Comparison of ENCODE assay signal across 12 cellular contexts in genomic region chr3:196643761-196644160, GRCh38. TPM values are rescaled to one million over a fixed set of nuclear protein-coding genes. Genes with fewer than 3 reads are reported as not detected.
DNase-seq lines count a peak whose midpoint lies in the region; ATAC-seq, FAIRE-seq and TF ChIP-seq lines count a peak whose summit lies in the region.
"Had no signal": no experiment of that assay in that cellular context is flagged by ENCODE, and none has a peak within 500 bp of the region (broad histone marks: within the 10 kb centered on the region; RNA-seq: fewer than 3 reads in every experiment).

No MANE protein-coding gene starts in this region.

- WGBS in H1 (ENCODE audit: extremely low coverage in 1 of 2, insufficient coverage in 1 of 2, insufficient read length in 1 of 2, insufficient replicate concordance in 2 of 2, low coverage in 1 of 2, low lambda C conversion rate in 2 of 2, missing lambda C conversion rate in 1 of 2), 2 experiments = 92% methylated on average over 5 of the region's 5 CpGs; no CpG with 5 or more reads in 1 of the 2 experiments

- H3K4me3 Mint-ChIP-seq in activated CD4-positive, alpha-beta T cell treated with anti-CD3 and anti-CD28 coated beads for 36 hours = no peak overlapping the region
- H3K4me3 Mint-ChIP-seq in stimulated activated naive B cell treated with anti-CD40 and anti-IgM and Interleukin-4, amounts not matched to agents 10 μg/mL and 1 μg/mL and 100 μg/mL, for 72 hours = peak overlapping the region; percentile 70 to 95

- H2BK15ac ChIP-seq in H1 (ENCODE audit: low read length) = peak overlapping the region; percentile 90; the same call in 1 of the 2 replicates

- no peak for ATAC-seq in activated CD4-positive, alpha-beta T cell treated with anti-CD3 and anti-CD28 coated beads for 36 hours
- no peak for ATAC-seq in stimulated activated naive B cell treated with anti-CD40 and anti-IgM and Interleukin-4, amounts not matched to agents 10 μg/mL and 1 μg/mL and 100 μg/mL, for 72 hours (replicated peaks)
- ATAC-seq in GM18858 (IDR thresholded peaks at IDR 0.05; ENCODE audit: unreplicated experiment) = no peak

- H4K8ac ChIP-seq in H1 (ENCODE audit: extremely low read depth, insufficient read depth, low read length) = no peak overlapping the region

- no peaks in the 10 kb centered on the region for H3K36me3 ChIP-seq in Peyer's patch
- no peaks in the 10 kb centered on the region; a peak in 1 of 8 replicates for H3K36me3 ChIP-seq in H1 (ENCODE audit: control insufficient read depth in 2 of 4, insufficient read depth in 4 of 4, low read length in 3 of 4)

- H2AK5ac ChIP-seq in H1 (ENCODE audit: low read depth, low read length) = peak overlapping the region; percentile 7; the same call in 1 of the 2 replicates

- H4K5ac ChIP-seq in H1 (ENCODE audit: insufficient read length, low read depth, low read length) = no peak overlapping the region

- no peaks in the 10 kb centered on the region; the same call in 1 of the 2 replicates for H3K79me1 ChIP-seq in H1 (ENCODE audit: low read depth, low read length)

- H3K4me1 Mint-ChIP-seq in activated CD4-positive, alpha-beta T cell treated with anti-CD3 and anti-CD28 coated beads for 36 hours = peaks cover 70% of the 10 kb centered on the region
- peaks cover 50 to 84% of the 10 kb centered on the region in 2 donors for H3K4me1 Mint-ChIP-seq in stimulated activated naive B cell treated with anti-CD40 and anti-IgM and Interleukin-4, amounts not matched to agents 10 μg/mL and 1 μg/mL and 100 μg/mL, for 72 hours

- H3K14ac ChIP-seq in H1 (ENCODE audit: insufficient read length) = no peak overlapping the region

- H3K23me2 ChIP-seq in H1 (ENCODE audit: low read depth, low read length) = peaks cover 2% of the 10 kb centered on the region; the same call in 1 of the 2 replicates

- H3K9me3 ChIP-seq in Peyer's patch = no peaks in the 10 kb centered on the region
- H3K9me3 ChIP-seq in H1 (ENCODE audit: insufficient read depth in 2 of 2, low read depth in 1 of 2, low read length in 1 of 2) = no peaks in the 10 kb centered on the region

- peaks cover 25% of the 10 kb centered on the region for H3K36me3 Mint-ChIP-seq in activated CD4-positive, alpha-beta T cell treated with anti-CD3 and anti-CD28 coated beads for 36 hours (ENCODE audit: low read depth)
- peaks cover 55 to 77% of the 10 kb centered on the region in 2 donors for H3K36me3 Mint-ChIP-seq in stimulated activated naive B cell treated with anti-CD40 and anti-IgM and Interleukin-4, amounts not matched to agents 10 μg/mL and 1 μg/mL and 100 μg/mL, for 72 hours

- peak overlapping the region; percentile 98 for H3K27ac Mint-ChIP-seq in activated CD4-positive, alpha-beta T cell treated with anti-CD3 and anti-CD28 coated beads for 36 hours
- H3K27ac Mint-ChIP-seq in stimulated activated naive B cell treated with anti-CD40 and anti-IgM and Interleukin-4, amounts not matched to agents 10 μg/mL and 1 μg/mL and 100 μg/mL, for 72 hours = peak overlapping the region; percentile 98

- no peak overlapping the region; the same call in 1 of the 2 replicates for H2BK20ac ChIP-seq in H1 (ENCODE audit: low read length)

- POLR2A ChIA-PET in activated CD4-positive, alpha-beta T cell treated with anti-CD3 and anti-CD28 coated beads for 36 hours (lab: Charles Lee) = interaction anchor here (0.6 to 1.3 kb wide), 2 partner anchors 14 to 87 kb away, joined by 3 to 4 read pairs; no protein-coding TSS in a partner anchor
- POLR2A ChIA-PET in H1 (lab: Charles Lee; ENCODE audit: partially characterized antibody) = interaction anchor here (3.0 kb wide), 1 partner anchor 11 kb away, joined by 28 read pairs; no protein-coding TSS in a partner anchor

- no peaks in the 10 kb centered on the region for H4K20me1 ChIP-seq in H1 (replicated peaks in 1 of 2; ENCODE audit: control insufficient read depth in 1 of 2, insufficient read depth in 2 of 2, low read length in 2 of 2)

- H3K4me2 ChIP-seq in H1 (ENCODE audit: insufficient read depth in 1 of 2, low read depth in 2 of 2, low read length in 2 of 2) = no peak overlapping the region

- TF ChIP-seq CTCF in Peyer's patch (IDR thresholded peaks at IDR 0.05) = no peak
- TF ChIP-seq CTCF in H1 (IDR thresholded peaks at IDR 0.05; ENCODE audit: control extremely low read depth in 1 of 3, insufficient read depth in 1 of 3, low read depth in 1 of 3, low read length in 3 of 3) = no peak

- peak overlapping the region; percentile 33 for H3K4ac ChIP-seq in H1 (replicated peaks; ENCODE audit: insufficient read length, low read depth, low read length)

- H3K18ac ChIP-seq in H1 (ENCODE audit: extremely low read depth, low read length) = no peak overlapping the region

- DNase-seq in activated CD4-positive, alpha-beta T cell treated with anti-CD3 and anti-CD28 coated beads for 36 hours = no peak
- no peak for DNase-seq in activated CD4-positive, alpha-beta T cell treated with anti-CD3 and anti-CD28 coated beads, Interleukin-2, amount 50 U/mL, for 4 hours
- DNase-seq in Peyer's patch (no peak), H1 (ENCODE audit: low read depth in 1 of 2, low spot score in 2 of 2) (no peak), NCI-H2081 treated with DMSO at 0.1 percent for 48 hours (lab: John Stamatoyannopoulos, UW) (no peak), iPS-NIHi7 (ENCODE audit: extremely low spot score) (no peak)
- no peak for DNase-seq in stimulated activated naive B cell treated with anti-CD40 and anti-IgM and Interleukin-4, amounts not matched to agents 10 μg/mL and 1 μg/mL and 100 μg/mL, for 72 hours
- DNase-seq: Calu3, NCI-H446 treated with DMSO at 0.1 percent for 48 hours had no signal

- H3K56ac ChIP-seq in H1 (replicated peaks; ENCODE audit: insufficient read length, low read depth, low read length) = no peak overlapping the region

- H2BK120ac ChIP-seq in H1 (replicated peaks; ENCODE audit: low read depth, low read length) = no peak overlapping the region

- TF ChIP-seq EP300 in H1 (IDR thresholded peaks at IDR 0.05; ENCODE audit: borderline replicate concordance in 1 of 2, low read depth in 2 of 2, low read length in 2 of 2) = no peak

- H2BK5ac ChIP-seq in H1 (ENCODE audit: low read depth, low read length) = peak overlapping the region; percentile 49; the same call in 1 of the 2 replicates

- H3K27ac ChIP-seq in Peyer's patch (peak overlapping the region; percentile 39 to 96 (median 50)), H1 (ENCODE audit: low read depth, low read length) (no peak overlapping the region)

- no peak overlapping the region for H3K9ac ChIP-seq in H1 (replicated peaks in 1 of 4; ENCODE audit: extremely low read depth in 1 of 4, low read depth in 3 of 4, low read length in 3 of 4)

- H3K23ac ChIP-seq in H1 (ENCODE audit: insufficient read length) = no peak overlapping the region

- FAIRE-seq in H1 (lab: Jason Lieb, UNC) = no peak
- FAIRE-seq: colon had no signal

- H3K27me3 ChIP-seq in Peyer's patch = no peaks in the 10 kb centered on the region
- peaks cover 0 to 11% (median 7%) of the 10 kb centered on the region in 4 experiments; a peak in 4 of 7 replicates for H3K27me3 ChIP-seq in H1 (replicated peaks in 1 of 4; ENCODE audit: control insufficient read depth in 3 of 4, extremely low read depth in 1 of 4, insufficient read depth in 3 of 4, low read length in 3 of 4)

- no peaks in the 10 kb centered on the region for H3K79me2 ChIP-seq in H1 (ENCODE audit: control insufficient read depth in 1 of 2, insufficient read depth in 2 of 2, low read length in 2 of 2)

- H3K9me3 Mint-ChIP-seq in activated CD4-positive, alpha-beta T cell treated with anti-CD3 and anti-CD28 coated beads for 36 hours (ENCODE audit: low read depth) = no peaks in the 10 kb centered on the region
- H3K9me3 Mint-ChIP-seq in stimulated activated naive B cell treated with anti-CD40 and anti-IgM and Interleukin-4, amounts not matched to agents 10 μg/mL and 1 μg/mL and 100 μg/mL, for 72 hours = no peaks in the 10 kb centered on the region

- no peak for TF ChIP-seq RAD21 in H1 (IDR thresholded peaks at IDR 0.05 in 1 of 2, conservative IDR thresholded peaks at IDR 0.05 in 1 of 2; ENCODE audit: low read depth in 2 of 2, low read length in 2 of 2)

- H3K4me1 ChIP-seq in Peyer's patch = peaks cover 0 to 10% (median 7%) of the 10 kb centered on the region in 4 donors
- peaks cover 6 to 16% (median 12%) of the 10 kb centered on the region in 4 experiments for H3K4me1 ChIP-seq in H1 (replicated peaks in 1 of 4; ENCODE audit: control insufficient read depth in 3 of 4, insufficient read depth in 4 of 4, low read length in 3 of 4)

- CTCF ChIA-PET in activated CD4-positive, alpha-beta T cell treated with anti-CD3 and anti-CD28 coated beads for 36 hours (lab: Charles Lee) = interaction anchor here (0.6 to 0.7 kb wide), 2 partner anchors 10 to 31 kb away, joined by 3 read pairs; no protein-coding TSS in a partner anchor
- CTCF ChIA-PET in H1 (lab: Charles Lee; ENCODE audit: partially characterized antibody) = interaction anchor here (1.3 to 2.0 kb wide), 2 partner anchors 12 to 41 kb away, joined by 4 to 7 read pairs; no protein-coding TSS in a partner anchor

- H3K4me3 ChIP-seq in Peyer's patch = no peak overlapping the region
- H3K4me3 ChIP-seq in H1 (ENCODE audit: extremely low read depth in 1 of 4, insufficient read depth in 2 of 4, low read depth in 3 of 4, low read length in 4 of 4) = no peak overlapping the region

- H2AFZ ChIP-seq in H1 (ENCODE audit: low read length) = no peak overlapping the region

- TF ChIP-seq POLR2A in Peyer's patch (IDR thresholded peaks at IDR 0.05) = no peak
- no peak for TF ChIP-seq POLR2A in H1 (IDR thresholded peaks at IDR 0.05; ENCODE audit: control extremely low read depth in 1 of 2, low read depth in 2 of 2, low read length in 2 of 2)

- intact Hi-C loops in activated CD4-positive, alpha-beta T cell treated with anti-CD3 and anti-CD28 coated beads for 36 hours (cut with DNase I, micrococcal nuclease) = loop anchor here (2.0 to 5.0 kb wide), 2 partner anchors 39 to 41 kb away; no protein-coding TSS in a partner anchor

- no peaks in the 10 kb centered on the region for H3K27me3 Mint-ChIP-seq in activated CD4-positive, alpha-beta T cell treated with anti-CD3 and anti-CD28 coated beads for 36 hours
- H3K27me3 Mint-ChIP-seq in stimulated activated naive B cell treated with anti-CD40 and anti-IgM and Interleukin-4, amounts not matched to agents 10 μg/mL and 1 μg/mL and 100 μg/mL, for 72 hours = no peaks in the 10 kb centered on the region

- peak overlapping the region; percentile 52; the same call in 1 of the 2 replicates for H2BK12ac ChIP-seq in H1 (ENCODE audit: low read depth, low read length)

- H4K91ac ChIP-seq in H1 (replicated peaks; ENCODE audit: insufficient read length, low read length) = peak overlapping the region; percentile 50

RNA-seq across cellular contexts. Expression of gene NRROS, which starts 4.3 kb away (rescaled TPM):
- total RNA-seq in activated CD4-positive, alpha-beta T cell treated with anti-CD3 and anti-CD28 coated beads for 36 hours = 10 to 100 TPM; 19.6 to 19.7 TPM
- total RNA-seq in Peyer's patch = 10 to 100 TPM in 1 of 4 donors, 1 to 10 TPM in 2, under 1 TPM in 1; 0.70 to 10.7 (median 2.8) TPM
- 5.1 and 5.3 TPM in 2 replicates for total RNA-seq in H1 (2021; fragmentation: NEBNext Ultra II Directional; extraction: Animal tissue kit (Norgen Biotek cat#: 25700))
- polyA plus RNA-seq in H1 (2011; rRNA removed) = 6.8 and 7.3 TPM in 2 replicates
- polyA plus RNA-seq in H1 (2011; cell fraction: cytosol; rRNA removed) = 2.3 TPM
- polyA plus RNA-seq in H1 (2011; cell fraction: nucleus; rRNA removed) = 5.1 TPM
- polyA plus RNA-seq in H1 (2012, experiment 1 of 2) = 3.4 to 7.6 TPM (median 6.4 TPM) in 4 replicates
- polyA plus RNA-seq in H1 (2012, experiment 2 of 2) = 5.6 TPM
- 10.3 TPM for polyA plus RNA-seq in H1 (2013, experiment 1 of 2)
- polyA plus RNA-seq in H1 (2013, experiment 2 of 2) = 10.1 TPM
- polyA minus RNA-seq in H1 (2011; rRNA and poly(A)+ RNA removed) = 2.2 and 2.6 TPM in 2 replicates
- polyA minus RNA-seq in H1 (2011; cell fraction: cytosol; rRNA and poly(A)+ RNA removed) = 1.2 TPM
- polyA minus RNA-seq in H1 (2011; cell fraction: nucleus; rRNA and poly(A)+ RNA removed) = 2.8 TPM
- total RNA-seq: A172 had no signal
